In the genomic region with DNA sequence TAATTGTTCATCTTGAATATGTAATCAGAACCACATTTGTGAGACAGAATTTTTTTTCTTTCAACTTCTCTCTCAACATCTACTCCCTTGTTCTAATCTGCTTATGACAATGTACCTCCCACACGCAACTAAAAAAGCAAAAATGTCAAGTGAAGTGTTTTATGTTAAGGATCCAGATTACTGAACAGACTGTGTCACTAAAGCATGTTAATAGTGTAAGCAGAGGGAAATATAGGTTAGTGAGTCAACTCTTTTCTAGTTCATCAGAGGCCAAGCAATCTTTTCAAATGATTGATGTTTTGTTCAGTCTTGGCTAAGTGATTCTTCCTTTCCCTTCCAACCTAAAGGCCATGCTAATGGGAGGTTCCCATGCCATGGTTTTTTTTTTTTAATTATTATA, we compare ENCODE assay signal across 24 cellular contexts. TPM values are rescaled to one million over a fixed set of nuclear protein-coding genes. Genes with fewer than 3 reads are reported as not detected.
A peak's percentile ranks its signal among the peaks of the same experiment; 100 is the strongest.
DNase-seq lines count a peak whose midpoint lies in the region; ATAC-seq, FAIRE-seq and TF ChIP-seq lines count a peak whose summit lies in the region.
"Had no signal": no experiment of that assay in that cellular context is flagged by ENCODE, and none has a peak within 500 bp of the region (broad histone marks: within the 10 kb centered on the region; RNA-seq: fewer than 3 reads in every experiment).

No MANE protein-coding gene starts in this region.

- no peaks in the 10 kb centered on the region for H3K9me3 ChIP-seq in A549
- H3K9me3 ChIP-seq in stomach: no peaks in the 10 kb centered on the region

- peak; percentile 37 for ATAC-seq in activated CD8-positive, alpha-beta T cell treated with anti-CD3 and anti-CD28 coated beads for 36 hours
- no peak for ATAC-seq in activated CD8-positive, alpha-beta T cell treated with anti-CD3 and anti-CD28 coated beads, Interleukin-2, amount 10 ng/mL, durations not matched to agents 7 days and 5 days
- ATAC-seq in A549 (no peak), GM19328 (IDR thresholded peaks at IDR 0.05; ENCODE audit: unreplicated experiment) (no peak)
- ATAC-seq in activated T-helper 17 cell treated with anti-CD3 and anti-CD28 coated beads, Interleukin-2, amount 50 U/mL, for 72 hours (replicated peaks): peak; percentile 68
- ATAC-seq: GM23338, Panc1 had no signal

- H3K36me3 Mint-ChIP-seq in activated CD8-positive, alpha-beta T cell treated with anti-CD3 and anti-CD28 coated beads for 36 hours (ENCODE audit: low read depth): peaks cover 3% of the 10 kb centered on the region
- H3K36me3 Mint-ChIP-seq in activated CD8-positive, alpha-beta T cell treated with anti-CD3 and anti-CD28 coated beads, Interleukin-2, amount 10 ng/mL, durations not matched to agents 7 days and 5 days (ENCODE audit: low read depth): no peaks in the 10 kb centered on the region
- H3K36me3 Mint-ChIP-seq in activated T-helper 17 cell treated with anti-CD3 and anti-CD28 coated beads, Interleukin-2, amount 50 U/mL, for 72 hours (ENCODE audit: low read depth): no peaks in the 10 kb centered on the region
- no peaks in the 10 kb centered on the region for H3K36me3 Mint-ChIP-seq in nephron (ENCODE audit: low read depth)

- H3K36me3 ChIP-seq in stomach: peaks cover 0 to 11% (median 0%) of the 10 kb centered on the region in 4 donors

- no peak for TF ChIP-seq CTCF in activated CD8-positive, alpha-beta T cell treated with anti-CD3 and anti-CD28 coated beads for 36 hours (IDR thresholded peaks at IDR 0.05)
- no peak for TF ChIP-seq CTCF in A549 (IDR thresholded peaks at IDR 0.05)
- no peak for TF ChIP-seq CTCF in nephron (IDR thresholded peaks at IDR 0.05; ENCODE audit: unreplicated experiment in 3 of 3)
- TF ChIP-seq CTCF in stomach (IDR thresholded peaks at IDR 0.05): no peak

- TF ChIP-seq POLR2A in A549 (IDR thresholded peaks at IDR 0.05; ENCODE audit: low read length) (no peak), stomach (IDR thresholded peaks at IDR 0.05) (no peak)

- no peak overlapping the region for H3K4me3 ChIP-seq in A549
- H3K4me3 ChIP-seq in stomach: no peak overlapping the region
- H3K4me3 ChIP-seq: GM23338 had no signal

- H3K27ac ChIP-seq in A549 (no peak overlapping the region), stomach (no peak overlapping the region)
- H3K27ac ChIP-seq: C4-2B, KMS-11 had no signal

- WGBS in A549 (ENCODE audit: missing lambda C conversion rate): 58% methylated on average over 1 of the region's 1 CpG
- 41 to 67% (median 56%) methylated on average over 1 of the region's 1 CpG for WGBS in stomach, 5 donors

- no peaks in the 10 kb centered on the region for H3K27me3 Mint-ChIP-seq in activated CD8-positive, alpha-beta T cell treated with anti-CD3 and anti-CD28 coated beads for 36 hours
- no peaks in the 10 kb centered on the region for H3K27me3 Mint-ChIP-seq in activated CD8-positive, alpha-beta T cell treated with anti-CD3 and anti-CD28 coated beads, Interleukin-2, amount 10 ng/mL, durations not matched to agents 7 days and 5 days (ENCODE audit: low read depth)
- no peaks in the 10 kb centered on the region for H3K27me3 Mint-ChIP-seq in activated T-helper 17 cell treated with anti-CD3 and anti-CD28 coated beads, Interleukin-2, amount 50 U/mL, for 72 hours
- H3K27me3 Mint-ChIP-seq in nephron (ENCODE audit: low read depth): no peaks in the 10 kb centered on the region

- no peak overlapping the region for H3K27ac Mint-ChIP-seq in activated CD8-positive, alpha-beta T cell treated with anti-CD3 and anti-CD28 coated beads for 36 hours
- no peak overlapping the region for H3K27ac Mint-ChIP-seq in activated CD8-positive, alpha-beta T cell treated with anti-CD3 and anti-CD28 coated beads, Interleukin-2, amount 10 ng/mL, durations not matched to agents 7 days and 5 days
- H3K27ac Mint-ChIP-seq in activated T-helper 17 cell treated with anti-CD3 and anti-CD28 coated beads, Interleukin-2, amount 50 U/mL, for 72 hours: peak overlapping the region; percentile 47
- H3K27ac Mint-ChIP-seq in nephron: peak overlapping the region in 2 of 3 experiments; percentile 5 to 10
- H3K27ac Mint-ChIP-seq: GM23338 had no signal

- intact Hi-C loops in activated CD8-positive, alpha-beta T cell treated with anti-CD3 and anti-CD28 coated beads for 36 hours (cut with micrococcal nuclease): no loop called here
- intact Hi-C loops in stomach (cut with DNase I; ENCODE audit: low total_unique reads): no loop called here

- POLR2A ChIA-PET in activated CD8-positive, alpha-beta T cell treated with anti-CD3 and anti-CD28 coated beads for 36 hours (lab: Charles Lee): no interaction called here
- POLR2A ChIA-PET in activated CD8-positive, alpha-beta T cell treated with anti-CD3 and anti-CD28 coated beads, Interleukin-2, amount 10 ng/mL, durations not matched to agents 7 days and 5 days (lab: Charles Lee): no interaction called here
- POLR2A ChIA-PET in A549 (lab: Yijun Ruan, JAX): no interaction called here

- peak; percentile 54 for FAIRE-seq in A549 (lab: Jason Lieb, UNC)
- FAIRE-seq: GM18507, HTR-8/SVneo had no signal

- DNase-seq in activated CD8-positive, alpha-beta T cell treated with anti-CD3 and anti-CD28 coated beads for 36 hours: no peak
- no peak for DNase-seq in activated CD8-positive, alpha-beta T cell treated with anti-CD3 and anti-CD28 coated beads, Interleukin-2, amount 10 ng/mL, durations not matched to agents 7 days and 5 days
- DNase-seq in A549 (ENCODE audit: low read depth in 1 of 2, low spot score in 1 of 2): no peak
- no peak for DNase-seq in medulla oblongata (ENCODE audit: extremely low spot score)
- no peak for DNase-seq in stomach
- DNase-seq: GDM1; HCEC 1CT; NCI-H1092 treated with DMSO at 0.1 percent for 48 hours; NCI-H1436 treated with DMSO at 0.1 percent for 48 hours; NCI-H1930; NCI-H2227 treated with DMSO at 0.1 percent for 48 hours; NCI-H510A treated with DMSO at 0.1 percent for 48 hours; NCI-H748 treated with DMSO at 0.1 percent for 48 hours; NK-92 treated with Interleukin-12 subunit alpha and Interleukin-12 subunit beta, amount 100 ng/mL, for 24 hours; SIG-M5 had no signal

- no peak for TF ChIP-seq EP300 in A549 (IDR thresholded peaks at IDR 0.05)
- no peak for TF ChIP-seq EP300 in stomach (IDR thresholded peaks at IDR 0.05)

- no peak for TF ChIP-seq RAD21 in A549 (conservative IDR thresholded peaks at IDR 0.05 in 1 of 2, IDR thresholded peaks at IDR 0.05 in 1 of 2)

- H3K4me1 Mint-ChIP-seq in activated CD8-positive, alpha-beta T cell treated with anti-CD3 and anti-CD28 coated beads for 36 hours (ENCODE audit: low read depth): no peaks in the 10 kb centered on the region
- no peaks in the 10 kb centered on the region for H3K4me1 Mint-ChIP-seq in activated CD8-positive, alpha-beta T cell treated with anti-CD3 and anti-CD28 coated beads, Interleukin-2, amount 10 ng/mL, durations not matched to agents 7 days and 5 days (ENCODE audit: low read depth)
- H3K4me1 Mint-ChIP-seq in activated T-helper 17 cell treated with anti-CD3 and anti-CD28 coated beads, Interleukin-2, amount 50 U/mL, for 72 hours: no peaks in the 10 kb centered on the region
- no peaks in the 10 kb centered on the region for H3K4me1 Mint-ChIP-seq in nephron

- CTCF ChIA-PET in activated CD8-positive, alpha-beta T cell treated with anti-CD3 and anti-CD28 coated beads for 36 hours (lab: Charles Lee): interaction anchor here (0.8 to 0.9 kb wide), 2 partner anchors 254 to 389 kb away, joined by 3 read pairs; no protein-coding TSS in a partner anchor
- CTCF ChIA-PET in activated CD8-positive, alpha-beta T cell treated with anti-CD3 and anti-CD28 coated beads, Interleukin-2, amount 10 ng/mL, durations not matched to agents 7 days and 5 days (lab: Charles Lee): interaction anchor here (1.1 to 1.2 kb wide), 2 partner anchors 8 to 254 kb away, joined by 3 read pairs; no protein-coding TSS in a partner anchor
- CTCF ChIA-PET in A549 (lab: Yijun Ruan, JAX): no interaction called here

- H3K9me3 Mint-ChIP-seq in activated CD8-positive, alpha-beta T cell treated with anti-CD3 and anti-CD28 coated beads for 36 hours: no peaks in the 10 kb centered on the region
- H3K9me3 Mint-ChIP-seq in activated CD8-positive, alpha-beta T cell treated with anti-CD3 and anti-CD28 coated beads, Interleukin-2, amount 10 ng/mL, durations not matched to agents 7 days and 5 days (ENCODE audit: insufficient read depth): no peaks in the 10 kb centered on the region
- H3K9me3 Mint-ChIP-seq in activated T-helper 17 cell treated with anti-CD3 and anti-CD28 coated beads, Interleukin-2, amount 50 U/mL, for 72 hours: no peaks in the 10 kb centered on the region
- H3K9me3 Mint-ChIP-seq in nephron: peaks cover 3% of the 10 kb centered on the region

- no peak overlapping the region for H3K4me3 Mint-ChIP-seq in activated CD8-positive, alpha-beta T cell treated with anti-CD3 and anti-CD28 coated beads for 36 hours
- H3K4me3 Mint-ChIP-seq in activated CD8-positive, alpha-beta T cell treated with anti-CD3 and anti-CD28 coated beads, Interleukin-2, amount 10 ng/mL, durations not matched to agents 7 days and 5 days: no peak overlapping the region
- H3K4me3 Mint-ChIP-seq in activated T-helper 17 cell treated with anti-CD3 and anti-CD28 coated beads, Interleukin-2, amount 50 U/mL, for 72 hours: no peak overlapping the region
- no peak overlapping the region for H3K4me3 Mint-ChIP-seq in nephron
- H3K4me3 Mint-ChIP-seq: GM23338 had no signal

- H3K27me3 ChIP-seq in stomach: no peaks in the 10 kb centered on the region

- no peak overlapping the region for H3K4me2 ChIP-seq in A549
- H3K4me2 ChIP-seq: GM23338, KMS-11 had no signal

- no peaks in the 10 kb centered on the region for H3K4me1 ChIP-seq in A549
- no peaks in the 10 kb centered on the region for H3K4me1 ChIP-seq in stomach

RNA-seq across cellular contexts. Expression of gene IDNK, which starts 34.7 kb away (rescaled TPM):
- total RNA-seq in activated CD8-positive, alpha-beta T cell treated with anti-CD3 and anti-CD28 coated beads for 36 hours: 1 to 10 TPM; 3.6 to 4.8 TPM
- 1 to 10 TPM; 5.4 to 6.8 TPM for total RNA-seq in activated CD8-positive, alpha-beta T cell treated with anti-CD3 and anti-CD28 coated beads, Interleukin-2, amount 10 ng/mL, durations not matched to agents 7 days and 5 days
- 13.4 and 16.2 TPM in 2 replicates for polyA plus RNA-seq in A549 (2011; rRNA removed)
- polyA plus RNA-seq in A549 (2012; cell fraction: cytosol; rRNA removed): 3.5 TPM in 2 replicates
- polyA plus RNA-seq in A549 (2012; cell fraction: nucleus; rRNA removed): 1.3 and 2.9 TPM in 2 replicates
- polyA plus RNA-seq in A549 (2017; fragmentation: RNase III; extraction: RNeasy Plus Mini Kit Qiagen cat#74134 plus additional on column Dnase treatment): 9.4 to 12.5 TPM (median 10.9 TPM) in 3 replicates
- polyA minus RNA-seq in A549 (2011; rRNA and poly(A)+ RNA removed): 1.9 and 3.4 TPM in 2 replicates
- 1 to 10 TPM; 2.9 to 3.5 TPM for total RNA-seq in activated T-helper 17 cell treated with anti-CD3 and anti-CD28 coated beads, Interleukin-2, amount 50 U/mL, for 72 hours
- 10 to 100 TPM in 1 of 5 donors, 1 to 10 TPM in 3, not detected in 1; 2.6 to 24.3 (median 5.1) TPM for total RNA-seq in stomach
- 10 to 100 TPM in 1 of 3 donors, 1 to 10 TPM in 2; 8.0 to 12.8 (median 9.8) TPM for polyA plus RNA-seq in stomach

RNA-seq across cellular contexts. Expression of gene FRMD3, which starts 50.1 kb away (rescaled TPM):
- 1 to 10 TPM in 1 of 2 experiments, under 1 TPM in 1; 0.27 to 1.1 TPM for total RNA-seq in activated CD8-positive, alpha-beta T cell treated with anti-CD3 and anti-CD28 coated beads for 36 hours
- total RNA-seq in activated CD8-positive, alpha-beta T cell treated with anti-CD3 and anti-CD28 coated beads, Interleukin-2, amount 10 ng/mL, durations not matched to agents 7 days and 5 days: under 1 TPM; 0.31 to 0.74 TPM
- 1.7 and 2.2 TPM in 2 replicates for polyA plus RNA-seq in A549 (2011; rRNA removed)
- polyA plus RNA-seq in A549 (2012; cell fraction: cytosol; rRNA removed): 0.30 and 0.34 TPM in 2 replicates
- polyA plus RNA-seq in A549 (2012; cell fraction: nucleus; rRNA removed): 0.67 and 1.1 TPM in 2 replicates
- polyA plus RNA-seq in A549 (2017; fragmentation: RNase III; extraction: RNeasy Plus Mini Kit Qiagen cat#74134 plus additional on column Dnase treatment): 3.0 to 3.3 TPM (median 3.2 TPM) in 3 replicates
- polyA minus RNA-seq in A549 (2011; rRNA and poly(A)+ RNA removed): 2.0 and 3.1 TPM in 2 replicates
- under 1 TPM; 0.17 to 0.82 TPM for total RNA-seq in activated T-helper 17 cell treated with anti-CD3 and anti-CD28 coated beads, Interleukin-2, amount 50 U/mL, for 72 hours
- 10 to 100 TPM in 1 of 5 donors, 1 to 10 TPM in 4; 1.8 to 18.0 (median 5.1) TPM for total RNA-seq in stomach
- polyA plus RNA-seq in stomach: 1 to 10 TPM; 1.3 to 3.4 (median 2.7) TPM

Comparison
In these comparisons a context has a peak if more than half of its experiments do, and no peak if none do; other contexts are left out.
1. ATAC-seq: peak in activated CD8-positive, alpha-beta T cell treated with anti-CD3 and anti-CD28 coated beads for 36 hours (single experiment) and activated T-helper 17 cell treated with anti-CD3 and anti-CD28 coated beads, Interleukin-2, amount 50 U/mL, for 72 hours (single experiment); none in activated CD8-positive, alpha-beta T cell treated with anti-CD3 and anti-CD28 coated beads, Interleukin-2, amount 10 ng/mL, durations not matched to agents 7 days and 5 days (single experiment), A549 (0 of 2) and GM19328 (single experiment).
2. H3K27ac Mint-ChIP-seq: peak in activated T-helper 17 cell treated with anti-CD3 and anti-CD28 coated beads, Interleukin-2, amount 50 U/mL, for 72 hours (single experiment) and nephron (2 of 3); none in activated CD8-positive, alpha-beta T cell treated with anti-CD3 and anti-CD28 coated beads for 36 hours (single experiment) and activated CD8-positive, alpha-beta T cell treated with anti-CD3 and anti-CD28 coated beads, Interleukin-2, amount 10 ng/mL, durations not matched to agents 7 days and 5 days (single experiment).